9 cellular contexts compared by ENCODE assay signal in genomic region chr10:50988792-50989191, GRCh38.
DNase-seq lines count a peak whose midpoint lies in the region; ATAC-seq and TF ChIP-seq lines count a peak whose summit lies in the region.
"Had no signal": no experiment of that assay in that cellular context is flagged by ENCODE, and none has a peak within 500 bp of the region (broad histone marks: within the 10 kb centered on the region; RNA-seq: fewer than 3 reads in every experiment).

No MANE protein-coding gene starts in this region.

- no peaks in the 10 kb centered on the region for H3K9me3 ChIP-seq in CD4-positive, alpha-beta T cell (ENCODE audit: control insufficient read depth, low read length)

- intact Hi-C loops in CD4-positive, alpha-beta T cell (cut with DNase I, micrococcal nuclease) = no loop called here

- peaks cover 58% of the 10 kb centered on the region for H3K27me3 Mint-ChIP-seq in CD4-positive, alpha-beta T cell
- H3K27me3 Mint-ChIP-seq in chondrocyte (ENCODE audit: low read depth) = no peaks in the 10 kb centered on the region
- peaks cover 9% of the 10 kb centered on the region for H3K27me3 Mint-ChIP-seq in nephron (ENCODE audit: low read depth)
- H3K27me3 Mint-ChIP-seq in activated T-cell treated with anti-CD3 and anti-CD28 coated beads, Interleukin-2, amount 50 U/mL, for 72 hours (ENCODE audit: low read depth) = peaks cover 51% of the 10 kb centered on the region
- H3K27me3 Mint-ChIP-seq in immature natural killer cell (ENCODE audit: low read depth in 3 of 3) = peaks cover under 1 to 23% (median 9%) of the 10 kb centered on the region in 3 donors

- H3K27me3 ChIP-seq in CD4-positive, alpha-beta T cell (ENCODE audit: control insufficient read depth, insufficient read depth, low read length) = peaks cover 42% of the 10 kb centered on the region

- POLR2A ChIA-PET in CD4-positive, alpha-beta T cell (lab: Charles Lee) = no interaction called here

- H3K4me1 Mint-ChIP-seq in CD4-positive, alpha-beta T cell (ENCODE audit: low read depth) = peaks cover 9% of the 10 kb centered on the region
- H3K4me1 Mint-ChIP-seq in chondrocyte (ENCODE audit: low read depth) (peaks cover 31% of the 10 kb centered on the region), nephron (peaks cover 16% of the 10 kb centered on the region), immature natural killer cell (peaks cover 0 to 4% of the 10 kb centered on the region in 2 donors)
- no peaks in the 10 kb centered on the region for H3K4me1 Mint-ChIP-seq in activated T-cell treated with anti-CD3 and anti-CD28 coated beads, Interleukin-2, amount 50 U/mL, for 72 hours (ENCODE audit: low read depth)

- no peaks in the 10 kb centered on the region for H3K9me3 Mint-ChIP-seq in CD4-positive, alpha-beta T cell
- H3K9me3 Mint-ChIP-seq in chondrocyte (ENCODE audit: low read depth) (no peaks in the 10 kb centered on the region), nephron (no peaks in the 10 kb centered on the region), immature natural killer cell (peaks cover 0 to 2% (median 0%) of the 10 kb centered on the region in 6 donors)
- H3K9me3 Mint-ChIP-seq in activated T-cell treated with anti-CD3 and anti-CD28 coated beads, Interleukin-2, amount 50 U/mL, for 72 hours = no peaks in the 10 kb centered on the region

- H3K4me3 Mint-ChIP-seq in CD4-positive, alpha-beta T cell = no peak overlapping the region
- H3K4me3 Mint-ChIP-seq in chondrocyte (ENCODE audit: unreplicated experiment) = peak overlapping the region; percentile 17
- H3K4me3 Mint-ChIP-seq in nephron = peak overlapping the region; percentile 40 to 75 (median 48)
- no peak overlapping the region for H3K4me3 Mint-ChIP-seq in activated T-cell treated with anti-CD3 and anti-CD28 coated beads, Interleukin-2, amount 50 U/mL, for 72 hours
- no peak overlapping the region for H3K4me3 Mint-ChIP-seq in immature natural killer cell

- CTCF ChIA-PET in CD4-positive, alpha-beta T cell (lab: Charles Lee) = no interaction called here

- no peaks in the 10 kb centered on the region for H3K36me3 Mint-ChIP-seq in CD4-positive, alpha-beta T cell (ENCODE audit: low read depth)
- no peaks in the 10 kb centered on the region for H3K36me3 Mint-ChIP-seq in chondrocyte (ENCODE audit: low read depth)
- H3K36me3 Mint-ChIP-seq in nephron (ENCODE audit: low read depth) = no peaks in the 10 kb centered on the region
- H3K36me3 Mint-ChIP-seq in activated T-cell treated with anti-CD3 and anti-CD28 coated beads, Interleukin-2, amount 50 U/mL, for 72 hours (ENCODE audit: insufficient read depth in 2 of 2) = no peaks in the 10 kb centered on the region
- H3K36me3 Mint-ChIP-seq in immature natural killer cell = no peaks in the 10 kb centered on the region

- TF ChIP-seq CTCF in CD4-positive, alpha-beta T cell (IDR thresholded peaks at IDR 0.05) = peak; percentile 1
- TF ChIP-seq CTCF in chondrocyte (IDR thresholded peaks at IDR 0.05) = peak; percentile 87
- TF ChIP-seq CTCF in nephron (IDR thresholded peaks at IDR 0.05; ENCODE audit: unreplicated experiment in 3 of 3) = peak; percentile 48 to 65 (median 54)

- no peak for DNase-seq in CD4-positive, alpha-beta T cell
- DNase-seq in HT1080 (ENCODE audit: low read depth) (peak; percentile 48), chondrocyte (ENCODE audit: low spot score) (no peak), immature natural killer cell (no peak)
- no peak for DNase-seq in activated T-cell treated with anti-CD3 and anti-CD28 coated beads, Interleukin-2, amount 50 U/mL, for 72 hours
- DNase-seq in effector CD8-positive, alpha-beta T cell (lab: John Stamatoyannopoulos, UW) = no peak
- DNase-seq: hippocampal formation had no signal

- no peak overlapping the region for H3K27ac ChIP-seq in CD4-positive, alpha-beta T cell (ENCODE audit: low read depth, low read length)

- ATAC-seq in CD4-positive, alpha-beta T cell (ENCODE audit: poor library complexity) = no peak
- ATAC-seq in activated T-cell treated with anti-CD3 and anti-CD28 coated beads, Interleukin-2, amount 50 U/mL, for 72 hours (replicated peaks in 1 of 2) = no peak
- ATAC-seq in GM18870 (IDR thresholded peaks at IDR 0.05; ENCODE audit: unreplicated experiment) = no peak

- H3K27ac Mint-ChIP-seq in CD4-positive, alpha-beta T cell = no peak overlapping the region
- no peak overlapping the region for H3K27ac Mint-ChIP-seq in chondrocyte (ENCODE audit: unreplicated experiment)
- H3K27ac Mint-ChIP-seq in nephron = no peak overlapping the region
- no peak overlapping the region for H3K27ac Mint-ChIP-seq in activated T-cell treated with anti-CD3 and anti-CD28 coated beads, Interleukin-2, amount 50 U/mL, for 72 hours
- no peak overlapping the region for H3K27ac Mint-ChIP-seq in immature natural killer cell

Comparison
In these comparisons a context has a peak if more than half of its experiments do, and no peak if none do; other contexts are left out.
1. H3K4me3 Mint-ChIP-seq: peak in chondrocyte (single experiment) and nephron (3 of 3); none in CD4-positive, alpha-beta T cell (single experiment), activated T-cell treated with anti-CD3 and anti-CD28 coated beads, Interleukin-2, amount 50 U/mL, for 72 hours (0 of 2) and immature natural killer cell (0 of 5).
2. CTCF ChIP-seq: peak in every context shown above with its lines; median percentile 87 in chondrocyte; 54 in nephron; 1 in CD4-positive, alpha-beta T cell.